8 cellular contexts compared by ENCODE assay signal in the genomic region with DNA sequence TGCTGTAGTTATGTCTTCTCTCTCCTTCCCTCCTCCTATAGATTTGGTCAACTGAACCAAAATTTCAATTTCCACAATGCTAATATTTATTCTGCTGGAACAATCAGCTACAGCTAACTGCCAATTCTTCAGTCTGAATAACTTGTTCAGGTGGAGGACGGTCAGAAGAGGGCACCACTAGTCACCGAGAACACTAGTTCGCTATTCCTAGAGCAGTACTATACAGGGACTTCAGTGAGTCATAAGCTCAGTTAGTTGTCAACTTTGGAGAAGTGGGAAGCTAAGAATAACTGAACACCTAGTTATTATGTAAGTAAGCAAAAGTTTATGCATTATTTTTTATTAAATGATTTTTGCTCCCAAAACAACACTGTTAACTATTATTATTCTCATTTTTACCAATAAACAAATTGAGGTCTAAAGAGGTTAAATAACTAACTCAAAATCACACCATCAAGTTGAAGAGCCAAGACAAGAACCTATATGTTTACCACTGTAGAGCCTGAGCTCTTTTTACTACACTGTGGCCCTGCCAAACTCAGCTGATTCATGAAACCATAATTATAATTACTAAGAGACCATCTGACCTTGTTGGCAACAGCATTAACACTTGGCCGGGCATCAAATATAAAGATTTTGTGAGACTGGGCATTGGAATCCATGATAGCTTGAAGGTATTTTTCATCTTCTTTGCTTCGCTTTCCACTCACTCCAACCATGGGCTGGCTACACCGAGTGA. TPM values are rescaled to one million over a fixed set of nuclear protein-coding genes. Genes with fewer than 3 reads are reported as not detected.
DNase-seq lines count a peak whose midpoint lies in the region; ATAC-seq and TF ChIP-seq lines count a peak whose summit lies in the region.

No MANE protein-coding gene starts in this region.

- H3K9me3 ChIP-seq in HAP-1: no peaks in the 10 kb centered on the region
- no peaks in the 10 kb centered on the region for H3K9me3 ChIP-seq in cardiac muscle cell (ENCODE audit: low read depth)

- TF ChIP-seq CTCF in cardiac muscle cell (IDR thresholded peaks at IDR 0.05; ENCODE audit: low read depth, low read length): peak; percentile 52

- H3K36me3 ChIP-seq in HAP-1 (replicated peaks) (peaks cover 35% of the 10 kb centered on the region), cardiac muscle cell (peaks cover 28% of the 10 kb centered on the region)

- peaks cover 9% of the 10 kb centered on the region for H3K4me1 ChIP-seq in HAP-1
- H3K4me1 ChIP-seq in cardiac muscle cell (ENCODE audit: low read depth): no peaks in the 10 kb centered on the region

- H3K27me3 ChIP-seq in HAP-1 (ENCODE audit: low read depth): no peaks in the 10 kb centered on the region
- H3K27me3 ChIP-seq in cardiac muscle cell: no peaks in the 10 kb centered on the region

- no peak for ATAC-seq in GM18517 (IDR thresholded peaks at IDR 0.05; ENCODE audit: unreplicated experiment)

- DNase-seq in NCI-H1417 (lab: John Stamatoyannopoulos, UW): peak; percentile 4 to 59 (median 17)
- DNase-seq in NCI-H1417 treated with DMSO at 0.1 percent for 48 hours (lab: John Stamatoyannopoulos, UW): no peak
- DNase-seq in HAP-1 (ENCODE audit: low spot score in 2 of 2): peak; percentile 28 to 53
- DNase-seq in NCI-H460 (ENCODE audit: extremely low read depth, low read depth): peak; percentile 56
- DNase-seq in activated naive CD4-positive, alpha-beta T cell treated with anti-CD3 and anti-CD28 coated beads, Interleukin-2, amount 50 U/mL, for 16 hours: peak; percentile 22
- peak; percentile 60 to 82 for DNase-seq in cardiac muscle cell (ENCODE audit: low read depth in 1 of 2, low spot score in 1 of 2)
- DNase-seq in renal cortical epithelial cell (ENCODE audit: low read depth): peak; percentile 88

- H3K4me3 ChIP-seq in HAP-1 (no peak overlapping the region), cardiac muscle cell (no peak overlapping the region)

- in situ Hi-C loops in HAP-1 (cut with MboI; ENCODE audit: low sequenced_read_pairs): loop anchor here (25.0 kb wide), 1 partner anchor 538 kb away; a partner anchor contains a TSS

- H3K27ac ChIP-seq in cardiac muscle cell: peak overlapping the region; percentile 37

RNA-seq across cellular contexts. Expression of a gene that starts 59.0 kb away (rescaled TPM):
- 42.0 and 45.6 TPM in 2 replicates for total RNA-seq in NCI-H460 (2014; rRNA removed; shearing (Covaris generic))
- 29.7 and 31.2 TPM in 2 replicates for polyA plus RNA-seq in NCI-H460 (2014; cell fraction: nucleus; rRNA removed)
- total RNA-seq in cardiac muscle cell (46.0 and 75.6 TPM in 2 replicates), renal cortical epithelial cell (40.8 and 45.8 TPM in 2 replicates)
- polyA plus RNA-seq in cardiac muscle cell: 57.1 and 81.1 TPM in 2 replicates

RNA-seq across cellular contexts. Expression of a gene that starts 59.7 kb away (rescaled TPM):
- 19.6 and 21.1 TPM in 2 replicates for total RNA-seq in NCI-H460 (2014; rRNA removed; shearing (Covaris generic))
- polyA plus RNA-seq in NCI-H460 (2014; cell fraction: nucleus; rRNA removed): 29.4 and 61.8 TPM in 2 replicates
- total RNA-seq in cardiac muscle cell: 17.0 and 29.1 TPM in 2 replicates
- polyA plus RNA-seq in cardiac muscle cell: 13.4 and 23.4 TPM in 2 replicates
- 21.2 and 40.2 TPM in 2 replicates for total RNA-seq in renal cortical epithelial cell
